1 cellular context compared by ENCODE assay signal in genomic region chr15:76078285-76078863, GRCh38.
TF ChIP-seq lines count a peak whose summit lies in the region.

No MANE protein-coding gene starts in this region.

TF ChIP-seq in K562, 482 proteins besides CTCF, POLR2A, EP300 and RAD21 (continued from another document):
- TF ChIP-seq IRF9 (tag; IDR thresholded peaks at IDR 0.05) (no peak), ZZZ3 (IDR thresholded peaks at IDR 0.05) (no peak), CBX1 (IDR thresholded peaks at IDR 0.05; ENCODE audit: low read depth) (no peak), CHD4 (IDR thresholded peaks at IDR 0.05; ENCODE audit: insufficient read depth, insufficient replicate concordance, low read depth, low read length, poor library complexity, severe bottlenecking) (no peak), HOXB6 (CRISPR knock-in tag; IDR thresholded peaks at IDR 0.05; ENCODE audit: borderline replicate concordance) (no peak), ZNF830 (CRISPR knock-in tag; IDR thresholded peaks at IDR 0.05) (no peak), ZHX1 (conservative IDR thresholded peaks at IDR 0.05; ENCODE audit: low read length) (no peak), MAFF (IDR thresholded peaks at IDR 0.05; ENCODE audit: low read length) (peak; percentile 73), UBTF (IDR thresholded peaks at IDR 0.05; ENCODE audit: borderline replicate concordance in 1 of 2, low read depth in 2 of 2, low read length in 2 of 2) (no peak), RHOXF2B (CRISPR knock-in tag; conservative IDR thresholded peaks at IDR 0.05) (no peak), E2F4 (CRISPR knock-in tag; IDR thresholded peaks at IDR 0.05; ENCODE audit: low read depth) (no peak), ZNF316 (IDR thresholded peaks at IDR 0.05) (peak; percentile 85), CREB3 (tag; conservative IDR thresholded peaks at IDR 0.05; ENCODE audit: low read depth) (no peak), ZNF609 (CRISPR knock-in tag; IDR thresholded peaks at IDR 0.05; ENCODE audit: borderline replicate concordance) (no peak), ZNF24 (IDR thresholded peaks at IDR 0.05) (no peak), TSHZ1 (CRISPR knock-in tag; IDR thresholded peaks at IDR 0.05) (no peak), C11orf30 (IDR thresholded peaks at IDR 0.05; ENCODE audit: low read depth) (peak; percentile 63)
TF ChIP-seq in K562: peak in this region for 5.
